26 cellular contexts compared by ENCODE assay signal in genomic region chr2:84629550-84629949, GRCh38.
"Had no signal": no experiment of that assay in that cellular context is flagged by ENCODE, and none has a peak within 500 bp of the region (broad histone marks: within the 10 kb centered on the region; RNA-seq: fewer than 3 reads in every experiment).

No MANE protein-coding gene starts in this region.

- H3K27me3 ChIP-seq: colonic mucosa, dorsolateral prefrontal cortex, esophagus muscularis mucosa, esophagus squamous epithelium, foreskin keratinocyte, gastrocnemius medialis, gastroesophageal sphincter, heart left ventricle, heart right ventricle, hepatocyte had no signal

- H3K4me3 ChIP-seq: colonic mucosa, coronary artery, dorsolateral prefrontal cortex, esophagus muscularis mucosa, esophagus squamous epithelium, gastrocnemius medialis, gastroesophageal sphincter, heart left ventricle, heart right ventricle, hepatocyte had no signal

- H3K27ac ChIP-seq: colonic mucosa, coronary artery, dorsolateral prefrontal cortex, epithelial cell of prostate, esophagus muscularis mucosa, esophagus squamous epithelium, foreskin keratinocyte, gastrocnemius medialis, gastroesophageal sphincter, heart left ventricle, heart right ventricle, hepatocyte had no signal

- H3K9me3 ChIP-seq: colonic mucosa, esophagus muscularis mucosa, esophagus squamous epithelium, gastrocnemius medialis, gastroesophageal sphincter, heart left ventricle, heart right ventricle had no signal

- H3K4me1 ChIP-seq: colonic mucosa, esophagus muscularis mucosa, esophagus squamous epithelium, foreskin keratinocyte, gastrocnemius medialis, gastroesophageal sphincter, heart left ventricle, heart right ventricle had no signal

- H2AFZ ChIP-seq: hepatocyte had no signal

- H3K79me2 ChIP-seq: hepatocyte had no signal

- H3K27me3 Mint-ChIP-seq: effector memory CD8-positive, alpha-beta T cell had no signal

- ATAC-seq: effector memory CD8-positive, alpha-beta T cell; esophagus mucosa; foreskin keratinocyte; gastrocnemius medialis; gastroesophageal sphincter; heart left ventricle; heart right ventricle had no signal

- H3K9me3 Mint-ChIP-seq: dendritic cell treated with granulocyte-macrophage colony-stimulating factor and Interleukin-4, amounts not matched to agents 40 ng/mL and 50 ng/mL, for 4 days; effector memory CD8-positive, alpha-beta T cell; endodermal cell had no signal

- H3K4me2 ChIP-seq: hepatocyte had no signal

- H3K36me3 ChIP-seq: colonic mucosa, esophagus muscularis mucosa, esophagus squamous epithelium, gastrocnemius medialis, gastroesophageal sphincter, heart left ventricle, heart right ventricle had no signal

- H3K27ac Mint-ChIP-seq: dendritic cell treated with granulocyte-macrophage colony-stimulating factor and Interleukin-4, amounts not matched to agents 40 ng/mL and 50 ng/mL, for 4 days; effector memory CD8-positive, alpha-beta T cell; endodermal cell had no signal

- H3K4me3 Mint-ChIP-seq: dendritic cell treated with granulocyte-macrophage colony-stimulating factor and Interleukin-4, amounts not matched to agents 40 ng/mL and 50 ng/mL, for 4 days; effector memory CD8-positive, alpha-beta T cell; endodermal cell had no signal

- DNase-seq: colonic mucosa; cortex of kidney; dermis blood vessel endothelial cell; dorsolateral prefrontal cortex; effector CD4-positive, alpha-beta T cell; effector CD8-positive, alpha-beta T cell; effector memory CD4-positive, alpha-beta T cell; effector memory CD8-positive, alpha-beta T cell; endodermal cell; erythroblast; esophagus squamous epithelium; foreskin fibroblast; foreskin keratinocyte; foreskin melanocyte; gastrocnemius medialis; glutamatergic neuron; head of caudate nucleus; heart left ventricle; heart right ventricle had no signal
